ENCODE assay signal across 2 cellular contexts in the genomic region with DNA sequence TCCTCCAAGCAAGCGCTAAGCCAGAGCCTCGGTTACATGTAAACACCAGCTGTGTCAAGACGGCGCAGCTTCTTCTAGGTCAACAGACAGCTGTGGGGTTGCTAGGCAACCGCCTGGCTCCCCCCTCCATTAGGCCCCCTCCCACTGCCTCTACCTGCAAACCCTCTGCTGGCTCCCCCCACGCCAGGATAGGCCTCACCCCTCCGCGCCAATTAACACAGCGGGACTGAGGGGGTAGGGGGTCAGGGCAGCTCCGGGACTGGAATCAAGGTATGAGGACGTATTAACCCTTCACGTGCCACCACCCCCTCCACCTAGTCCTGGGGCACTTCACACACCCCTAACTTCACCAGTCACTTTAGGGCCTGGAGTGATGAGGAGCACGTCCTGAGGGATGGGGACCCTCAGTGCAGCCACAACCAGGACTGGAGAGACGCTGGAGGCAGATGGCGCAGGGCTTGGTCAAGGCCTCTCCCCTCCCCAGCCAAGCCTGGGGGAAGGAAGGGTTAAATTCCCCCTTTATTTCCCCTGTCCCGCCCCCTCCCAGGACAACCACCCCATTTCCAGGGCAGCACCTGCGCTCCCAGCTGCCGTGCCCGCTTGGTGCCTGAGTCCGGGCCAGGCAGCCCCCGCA.
A peak's percentile ranks its signal among the peaks of the same experiment; 100 is the strongest.
TF ChIP-seq lines count a peak whose summit lies in the region.

No MANE protein-coding gene starts in this region.

TF ChIP-seq in PFSK-1, 5 proteins besides CTCF, POLR2A, EP300 and RAD21 (continued from another document):
- no peak for TF ChIP-seq REST (IDR thresholded peaks at IDR 0.05; ENCODE audit: insufficient read depth in 1 of 2, low read depth in 2 of 2, low read length in 2 of 2)

TF ChIP-seq in HepG2, 621 proteins besides CTCF, POLR2A, EP300 and RAD21 (continued from another document and continues in another):
- TF ChIP-seq ZNF281 (CRISPR knock-in tag; IDR thresholded peaks at IDR 0.05; ENCODE audit: borderline replicate concordance) (peak; percentile 20; the same call in 1 of the 2 replicates), ZNF776 (CRISPR knock-in tag; IDR thresholded peaks at IDR 0.05) (no peak), ZNF468 (CRISPR knock-in tag; IDR thresholded peaks at IDR 0.05) (no peak), TARDBP (CRISPR knock-in tag; IDR thresholded peaks at IDR 0.05) (peak; percentile 5; the same call in 1 of the 2 replicates), HNRNPL (IDR thresholded peaks at IDR 0.05; ENCODE audit: low read depth, low read length) (peak; percentile 44; the same call in 1 of the 2 replicates), ZNF501 (CRISPR knock-in tag; IDR thresholded peaks at IDR 0.05) (peak; percentile 34; the same call in 1 of the 2 replicates), ZNF280B (CRISPR knock-in tag; IDR thresholded peaks at IDR 0.05; ENCODE audit: borderline replicate concordance) (peak; percentile 43; the same call in 1 of the 2 replicates), ZFP36L2 (CRISPR knock-in tag; IDR thresholded peaks at IDR 0.05) (no peak), FOXA1 (IDR thresholded peaks at IDR 0.05) (no peak), FOXA1 (CRISPR knock-in tag; IDR thresholded peaks at IDR 0.05) (peak; percentile 82), SP140L (CRISPR knock-in tag; IDR thresholded peaks at IDR 0.05; ENCODE audit: borderline replicate concordance) (no peak), FOXK1 (CRISPR knock-in tag; IDR thresholded peaks at IDR 0.05; ENCODE audit: borderline replicate concordance, low read depth) (peak; percentile 48; the same call in 1 of the 2 replicates), ZNF746 (CRISPR knock-in tag; IDR thresholded peaks at IDR 0.05) (peak; percentile 50; the same call in 1 of the 2 replicates), TFAP4 (IDR thresholded peaks at IDR 0.05; ENCODE audit: borderline replicate concordance, low read depth) (peak; percentile 97), NR2F6 (IDR thresholded peaks at IDR 0.05) (no peak), NR2F6 (CRISPR knock-in tag; IDR thresholded peaks at IDR 0.05) (0 out of 2 replicates have a peak, but pooled peaks have one; percentile 3), KDM5B (CRISPR knock-in tag; IDR thresholded peaks at IDR 0.05; ENCODE audit: borderline replicate concordance) (no peak), ZBTB40 (IDR thresholded peaks at IDR 0.05) (no peak), ZBTB40 (CRISPR knock-in tag; IDR thresholded peaks at IDR 0.05) (0 out of 2 replicates have a peak, but pooled peaks have one; percentile 13), PATZ1 (CRISPR knock-in tag; IDR thresholded peaks at IDR 0.05) (peak; percentile 92), ZNF652 (CRISPR knock-in tag; IDR thresholded peaks at IDR 0.05; ENCODE audit: borderline replicate concordance, low read depth) (peak; percentile 98), ZNF138 (CRISPR knock-in tag; IDR thresholded peaks at IDR 0.05; ENCODE audit: low read depth) (peak; percentile 84; the same call in 1 of the 2 replicates), LCORL (IDR thresholded peaks at IDR 0.05) (0 out of 2 replicates have a peak, but pooled peaks have one; percentile 28), LCORL (CRISPR knock-in tag; IDR thresholded peaks at IDR 0.05) (no peak), NFYC (CRISPR knock-in tag; IDR thresholded peaks at IDR 0.05) (no peak), ZNF772 (CRISPR knock-in tag; IDR thresholded peaks at IDR 0.05) (0 out of 2 replicates have a peak, but pooled peaks have one; percentile 21), GATAD2A (CRISPR knock-in tag; IDR thresholded peaks at IDR 0.05) (0 out of 2 replicates have a peak, but pooled peaks have one; percentile 13), PHF21A (CRISPR knock-in tag; IDR thresholded peaks at IDR 0.05) (peak; percentile 49; the same call in 1 of the 2 replicates), CHCHD3 (CRISPR knock-in tag; IDR thresholded peaks at IDR 0.05) (0 out of 2 replicates have a peak, but pooled peaks have one; percentile 23), MIER3 (CRISPR knock-in tag; IDR thresholded peaks at IDR 0.05; ENCODE audit: borderline replicate concordance) (no peak), ZNF879 (CRISPR knock-in tag; IDR thresholded peaks at IDR 0.05) (no peak), SIN3A (IDR thresholded peaks at IDR 0.05; ENCODE audit: borderline replicate concordance, low read depth, low read length) (peak; percentile 85; the same call in 1 of the 2 replicates)
- TF ChIP-seq, protein P1, sequence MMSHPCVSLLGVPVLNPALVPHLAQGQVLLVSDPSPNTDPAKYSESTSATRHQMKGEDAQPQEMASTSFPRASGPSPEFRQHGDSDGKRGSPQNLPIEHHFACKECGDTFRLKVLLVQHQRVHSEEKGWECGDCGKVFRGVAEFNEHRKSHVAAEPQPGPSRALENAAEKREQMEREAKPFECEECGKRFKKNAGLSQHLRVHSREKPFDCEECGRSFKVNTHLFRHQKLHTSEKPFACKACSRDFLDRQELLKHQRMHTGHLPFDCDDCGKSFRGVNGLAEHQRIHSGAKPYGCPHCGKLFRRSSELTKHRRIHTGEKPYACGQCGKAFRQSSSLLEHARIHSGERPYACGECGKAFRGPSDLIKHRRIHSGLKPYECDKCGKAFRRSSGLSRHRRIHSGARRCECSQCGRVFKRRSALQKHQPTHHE (CRISPR knock-in tag; IDR thresholded peaks at IDR 0.05; ENCODE audit: borderline replicate concordance), result peak; percentile 8; the same call in 1 of the 2 replicates
- TF ChIP-seq, protein P2, sequence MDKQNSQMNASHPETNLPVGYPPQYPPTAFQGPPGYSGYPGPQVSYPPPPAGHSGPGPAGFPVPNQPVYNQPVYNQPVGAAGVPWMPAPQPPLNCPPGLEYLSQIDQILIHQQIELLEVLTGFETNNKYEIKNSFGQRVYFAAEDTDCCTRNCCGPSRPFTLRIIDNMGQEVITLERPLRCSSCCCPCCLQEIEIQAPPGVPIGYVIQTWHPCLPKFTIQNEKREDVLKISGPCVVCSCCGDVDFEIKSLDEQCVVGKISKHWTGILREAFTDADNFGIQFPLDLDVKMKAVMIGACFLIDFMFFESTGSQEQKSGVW (CRISPR knock-in tag; IDR thresholded peaks at IDR 0.05; ENCODE audit: borderline replicate concordance), result no peak
